In genomic region chr10:42962120-42962901, GRCh38 we compare ENCODE assay signal across 15 cellular contexts.
DNase-seq lines count a peak whose midpoint lies in the region; ATAC-seq and TF ChIP-seq lines count a peak whose summit lies in the region.
"Had no signal": no experiment of that assay in that cellular context is flagged by ENCODE, and none has a peak within 500 bp of the region (broad histone marks: within the 10 kb centered on the region; RNA-seq: fewer than 3 reads in every experiment).

No MANE protein-coding gene starts in this region.

- no peak overlapping the region for H2AFZ ChIP-seq in trophoblast cell (ENCODE audit: insufficient read depth, low read length, poor library complexity)

- no peaks in the 10 kb centered on the region for H3K27me3 ChIP-seq in right atrium auricular region
- H3K27me3 ChIP-seq in trophoblast cell (ENCODE audit: insufficient read depth, low read length) = no peaks in the 10 kb centered on the region

- H3K79me1 ChIP-seq in trophoblast cell (ENCODE audit: low read length) = peaks cover 2% of the 10 kb centered on the region

- no peak overlapping the region for H3K4me2 ChIP-seq in trophoblast cell (ENCODE audit: low read length)

- H2BK12ac ChIP-seq in trophoblast cell (ENCODE audit: low read length) = no peak overlapping the region

- H3K9ac ChIP-seq in trophoblast cell (ENCODE audit: low read length) = no peak overlapping the region

- H3K18ac ChIP-seq in trophoblast cell (ENCODE audit: low read length) = no peak overlapping the region

- no peak overlapping the region for H3K27ac ChIP-seq in right atrium auricular region
- H3K27ac ChIP-seq in trophoblast cell (ENCODE audit: low read depth, low read length) = no peak overlapping the region
- H3K27ac ChIP-seq: C4-2B had no signal

- H2BK120ac ChIP-seq in trophoblast cell (ENCODE audit: insufficient read depth, low read length, poor library complexity) = no peak overlapping the region

- no CpG with 5 or more reads among the region's 15 CpGs for WGBS in trophoblast cell (ENCODE audit: extremely low coverage, insufficient coverage, insufficient read length)

- H3K36me3 ChIP-seq in right atrium auricular region (no peaks in the 10 kb centered on the region), trophoblast cell (ENCODE audit: control insufficient read depth in 1 of 2, insufficient read depth in 2 of 2, low read length in 2 of 2) (no peaks in the 10 kb centered on the region)

- CTCF ChIA-PET in GM10248 (lab: Yijun Ruan, JAX) = no interaction called here

- no peak overlapping the region for H3K23ac ChIP-seq in trophoblast cell (ENCODE audit: low read length)

- H3K14ac ChIP-seq in trophoblast cell (ENCODE audit: low read length) = no peak overlapping the region

- H4K12ac ChIP-seq in trophoblast cell (ENCODE audit: low read depth, low read length) = no peak overlapping the region

- POLR2A ChIA-PET in GM10248 (lab: Yijun Ruan, JAX) = no interaction called here

- no peak overlapping the region for H2AK5ac ChIP-seq in trophoblast cell (ENCODE audit: low read length)

- H3K79me2 ChIP-seq in trophoblast cell (ENCODE audit: control insufficient read depth, insufficient read depth, low read length, poor library complexity) = no peaks in the 10 kb centered on the region

- no peak overlapping the region for H3K4ac ChIP-seq in trophoblast cell (ENCODE audit: low read depth, low read length)

- no peak; the same call in 1 of the 3 replicates for ATAC-seq in SK-N-SH treated with all-trans-retinoic acid at 6 μM for 48 hours
- ATAC-seq in GM19452 (IDR thresholded peaks at IDR 0.05; ENCODE audit: unreplicated experiment) = no peak
- no peak for ATAC-seq in HG02973 (IDR thresholded peaks at IDR 0.05; ENCODE audit: unreplicated experiment)
- ATAC-seq: HCT116 had no signal

- intact Hi-C loops in posterior vena cava (cut with DNase I) = no loop called here

- H3K4me3 ChIP-seq in right atrium auricular region (no peak overlapping the region), trophoblast cell (ENCODE audit: low read depth, low read length) (no peak overlapping the region)

- H3K9me3 ChIP-seq in right atrium auricular region = peaks cover 0 to 1% of the 10 kb centered on the region in 2 donors
- no peaks in the 10 kb centered on the region for H3K9me3 ChIP-seq in trophoblast cell (ENCODE audit: insufficient read depth, low read depth, low read length)

- DNase-seq in GM10248 (ENCODE audit: extremely low spot score) = peak; percentile 10
- peak; percentile 18 for DNase-seq in right atrium auricular region (ENCODE audit: low spot score)
- DNase-seq in posterior vena cava (ENCODE audit: low spot score) = peak; percentile 77
- DNase-seq in trophoblast cell = no peak
- no peak for DNase-seq in DMS 273 treated with DMSO at 0.1 percent for 48 hours (lab: John Stamatoyannopoulos, UW)
- DNase-seq: foreskin fibroblast, kidney glomerular epithelial cell, NCI-H1105, NCI-H510A, RPMI8226 had no signal

- H3K4me1 ChIP-seq in right atrium auricular region (peaks cover 0 to 5% of the 10 kb centered on the region in 2 donors), trophoblast cell (ENCODE audit: control insufficient read depth in 1 of 2, insufficient read depth in 2 of 2, low read length in 2 of 2) (peaks cover 0 to 5% of the 10 kb centered on the region in 2 experiments)

- TF ChIP-seq CTCF in GM10248 (IDR thresholded peaks at IDR 0.05; ENCODE audit: control extremely low read depth, extremely low read depth, low read depth, missing control alignments) (no peak), right atrium auricular region (IDR thresholded peaks at IDR 0.05) (no peak)

- H2BK5ac ChIP-seq in trophoblast cell (ENCODE audit: low read depth, low read length, poor library complexity) = no peak overlapping the region

- H4K91ac ChIP-seq in trophoblast cell (ENCODE audit: low read depth, low read length) = no peak overlapping the region

- no peak overlapping the region for H4K8ac ChIP-seq in trophoblast cell (ENCODE audit: low read depth, low read length)

TF ChIP-seq in SK-N-SH treated with all-trans-retinoic acid at 6 μM for 48 hours, 23 proteins besides CTCF, POLR2A, EP300 and RAD21:
- TF ChIP-seq GLIS3 (CRISPR knock-in tag; IDR thresholded peaks at IDR 0.05) (no peak), TCF4 (CRISPR knock-in tag; IDR thresholded peaks at IDR 0.05; ENCODE audit: borderline replicate concordance) (peak; percentile 18; the same call in 1 of the 2 replicates), CSDC2 (CRISPR knock-in tag; IDR thresholded peaks at IDR 0.05) (no peak), OSR1 (CRISPR knock-in tag; IDR thresholded peaks at IDR 0.05) (no peak), RARB (CRISPR knock-in tag; IDR thresholded peaks at IDR 0.05) (no peak), CREB5 (CRISPR knock-in tag; IDR thresholded peaks at IDR 0.05; ENCODE audit: low read depth) (no peak), ZNF70 (CRISPR knock-in tag; IDR thresholded peaks at IDR 0.05) (0 out of 2 replicates have a peak, but pooled peaks have one; percentile 34)
- TF ChIP-seq, protein P1, sequence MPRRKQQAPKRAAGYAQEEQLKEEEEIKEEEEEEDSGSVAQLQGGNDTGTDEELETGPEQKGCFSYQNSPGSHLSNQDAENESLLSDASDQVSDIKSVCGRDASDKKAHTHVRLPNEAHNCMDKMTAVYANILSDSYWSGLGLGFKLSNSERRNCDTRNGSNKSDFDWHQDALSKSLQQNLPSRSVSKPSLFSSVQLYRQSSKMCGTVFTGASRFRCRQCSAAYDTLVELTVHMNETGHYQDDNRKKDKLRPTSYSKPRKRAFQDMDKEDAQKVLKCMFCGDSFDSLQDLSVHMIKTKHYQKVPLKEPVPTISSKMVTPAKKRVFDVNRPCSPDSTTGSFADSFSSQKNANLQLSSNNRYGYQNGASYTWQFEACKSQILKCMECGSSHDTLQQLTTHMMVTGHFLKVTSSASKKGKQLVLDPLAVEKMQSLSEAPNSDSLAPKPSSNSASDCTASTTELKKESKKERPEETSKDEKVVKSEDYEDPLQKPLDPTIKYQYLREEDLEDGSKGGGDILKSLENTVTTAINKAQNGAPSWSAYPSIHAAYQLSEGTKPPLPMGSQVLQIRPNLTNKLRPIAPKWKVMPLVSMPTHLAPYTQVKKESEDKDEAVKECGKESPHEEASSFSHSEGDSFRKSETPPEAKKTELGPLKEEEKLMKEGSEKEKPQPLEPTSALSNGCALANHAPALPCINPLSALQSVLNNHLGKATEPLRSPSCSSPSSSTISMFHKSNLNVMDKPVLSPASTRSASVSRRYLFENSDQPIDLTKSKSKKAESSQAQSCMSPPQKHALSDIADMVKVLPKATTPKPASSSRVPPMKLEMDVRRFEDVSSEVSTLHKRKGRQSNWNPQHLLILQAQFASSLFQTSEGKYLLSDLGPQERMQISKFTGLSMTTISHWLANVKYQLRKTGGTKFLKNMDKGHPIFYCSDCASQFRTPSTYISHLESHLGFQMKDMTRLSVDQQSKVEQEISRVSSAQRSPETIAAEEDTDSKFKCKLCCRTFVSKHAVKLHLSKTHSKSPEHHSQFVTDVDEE (CRISPR knock-in tag; IDR thresholded peaks at IDR 0.05) = peak; percentile 54
- TF ChIP-seq, protein P2, sequence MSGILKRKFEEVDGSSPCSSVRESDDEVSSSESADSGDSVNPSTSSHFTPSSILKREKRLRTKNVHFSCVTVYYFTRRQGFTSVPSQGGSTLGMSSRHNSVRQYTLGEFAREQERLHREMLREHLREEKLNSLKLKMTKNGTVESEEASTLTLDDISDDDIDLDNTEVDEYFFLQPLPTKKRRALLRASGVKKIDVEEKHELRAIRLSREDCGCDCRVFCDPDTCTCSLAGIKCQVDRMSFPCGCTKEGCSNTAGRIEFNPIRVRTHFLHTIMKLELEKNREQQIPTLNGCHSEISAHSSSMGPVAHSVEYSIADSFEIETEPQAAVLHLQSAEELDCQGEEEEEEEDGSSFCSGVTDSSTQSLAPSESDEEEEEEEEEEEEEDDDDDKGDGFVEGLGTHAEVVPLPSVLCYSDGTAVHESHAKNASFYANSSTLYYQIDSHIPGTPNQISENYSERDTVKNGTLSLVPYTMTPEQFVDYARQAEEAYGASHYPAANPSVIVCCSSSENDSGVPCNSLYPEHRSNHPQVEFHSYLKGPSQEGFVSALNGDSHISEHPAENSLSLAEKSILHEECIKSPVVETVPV (CRISPR knock-in tag; IDR thresholded peaks at IDR 0.05) = no peak

Comparison
In these comparisons a context has a peak if more than half of its experiments do, and no peak if none do; other contexts are left out.
1. DNase-seq: peak in GM10248 (single experiment), right atrium auricular region (single experiment) and posterior vena cava (single experiment); none in trophoblast cell (0 of 2) and DMS 273 treated with DMSO at 0.1 percent for 48 hours (single experiment).